In the genomic region with DNA sequence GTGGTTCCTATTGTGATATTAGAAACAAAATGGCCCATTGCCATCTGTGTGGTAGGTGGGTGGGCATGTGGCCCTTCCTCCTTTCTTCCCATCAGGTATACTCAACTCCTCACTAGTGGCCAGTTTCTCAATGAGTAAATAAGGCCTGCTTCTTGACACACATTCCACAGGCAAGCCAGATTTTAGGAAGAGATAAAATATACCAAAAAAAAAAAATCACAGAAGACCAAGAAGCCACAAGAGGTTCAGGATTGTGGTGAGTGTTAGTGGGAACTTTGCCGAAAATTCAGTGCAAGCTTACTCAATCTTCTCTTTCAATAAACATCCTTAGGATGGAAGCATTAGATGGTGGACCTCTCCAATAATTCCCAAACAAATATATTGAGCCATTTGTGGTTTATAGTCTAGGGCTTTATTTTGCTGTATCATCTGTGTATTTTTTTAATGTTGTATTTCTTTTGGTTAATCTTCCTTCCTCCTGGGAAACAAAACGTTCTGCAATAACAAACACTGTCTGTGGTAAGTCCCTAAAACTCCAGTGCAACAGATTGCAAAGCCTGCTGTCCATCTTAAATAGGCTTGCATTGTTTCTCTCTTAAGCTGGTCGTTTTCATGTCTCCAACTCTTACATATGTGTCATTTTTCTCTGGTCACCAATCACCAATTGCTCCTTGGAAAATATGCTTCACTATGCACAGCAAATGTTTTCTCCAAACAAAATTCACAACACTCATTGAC, we compare ENCODE assay signal across 24 cellular contexts.
A peak's percentile ranks its signal among the peaks of the same experiment; 100 is the strongest.
DNase-seq lines count a peak whose midpoint lies in the region; ATAC-seq and TF ChIP-seq lines count a peak whose summit lies in the region.
"Had no signal": no experiment of that assay in that cellular context is flagged by ENCODE, and none has a peak within 500 bp of the region (broad histone marks: within the 10 kb centered on the region; RNA-seq: fewer than 3 reads in every experiment).

No MANE protein-coding gene starts in this region.

- H3K4me1 ChIP-seq in lower lobe of right lung (peaks cover 8% of the 10 kb centered on the region), BE2C (no peaks in the 10 kb centered on the region)
- H3K4me1 ChIP-seq: parathyroid adenoma had no signal

- ATAC-seq in GM19468 (IDR thresholded peaks at IDR 0.05; ENCODE audit: extremely low read depth, unreplicated experiment) (peak; percentile 39), lower lobe of right lung (peak; percentile 57 to 77)
- no peak for ATAC-seq in activated CD4-positive, CD25-positive, alpha-beta regulatory T cell treated with anti-CD3 and anti-CD28 coated beads, Interleukin-2, amount 50 U/mL, for 24 hours
- ATAC-seq: activated naive CD8-positive, alpha-beta T cell treated with anti-CD3 and anti-CD28 coated beads, Interleukin-2, amount 50 U/mL, for 24 hours; K562 had no signal

- TF ChIP-seq CTCF in astrocyte of the spinal cord (IDR thresholded peaks at IDR 0.05; ENCODE audit: low read depth, low read length) (no peak), lower lobe of right lung (IDR thresholded peaks at IDR 0.05) (no peak), BE2C (IDR thresholded peaks at IDR 0.05; ENCODE audit: low read depth, low read length) (no peak)

- H3K27ac ChIP-seq in lower lobe of right lung: no peak overlapping the region
- H3K27ac ChIP-seq: cardiac muscle cell, parathyroid adenoma, VCaP had no signal

- intact Hi-C loops in lower lobe of right lung (cut with DNase I): no loop called here

- H3K27me3 ChIP-seq in lower lobe of right lung (ENCODE audit: low read depth) (no peaks in the 10 kb centered on the region), BE2C (no peaks in the 10 kb centered on the region)
- H3K27me3 ChIP-seq: cardiac muscle cell had no signal

- H3K9me3 ChIP-seq in lower lobe of right lung (no peaks in the 10 kb centered on the region), BE2C (no peaks in the 10 kb centered on the region)

- in situ Hi-C loops in astrocyte of the spinal cord (cut with HindIII; ENCODE audit: low sequenced_read_pairs): no loop called here

- H3K4me3 ChIP-seq in astrocyte of the spinal cord (ENCODE audit: low read depth, low read length): no peak overlapping the region
- no peak overlapping the region for H3K4me3 ChIP-seq in lower lobe of right lung
- no peak overlapping the region for H3K4me3 ChIP-seq in BE2C (ENCODE audit: low read depth, low read length)
- H3K4me3 ChIP-seq: cardiac muscle cell, K562 had no signal

- no peaks in the 10 kb centered on the region for H3K36me3 ChIP-seq in lower lobe of right lung
- no peaks in the 10 kb centered on the region for H3K36me3 ChIP-seq in BE2C
- H3K36me3 ChIP-seq: cardiac muscle cell had no signal

- peak; percentile 42 for DNase-seq in AG20443 (ENCODE audit: low spot score)
- DNase-seq in astrocyte of the spinal cord (ENCODE audit: low read depth, low spot score): peak; percentile 28
- DNase-seq in lower lobe of right lung: no peak
- no peak for DNase-seq in NCI-H510A (lab: John Stamatoyannopoulos, UW)
- DNase-seq in activated CD8-positive, alpha-beta memory T cell treated with anti-CD3 and anti-CD28 coated beads, Interleukin-2, amount 50 U/mL, for 4 hours: no peak
- DNase-seq in BE2C: no peak
- DNase-seq: activated CD4-positive, alpha-beta memory T cell treated with anti-CD3 and anti-CD28 coated beads for 36 hours; activated naive CD8-positive, alpha-beta T cell treated with anti-CD3 and anti-CD28 coated beads, Interleukin-2, amount 50 U/mL, for 24 hours; activated T-cell treated with anti-CD3 and anti-CD28 coated beads, Interleukin-2, amount 50 U/mL, for 48 hours; C1 segment of cervical spinal cord; DMS153; erythroblast; H9; naive B cell; NCI-H1092 treated with DMSO at 0.1 percent for 48 hours; NCI-H526; SHP77 treated with DMSO at 0.1 percent for 48 hours; stimulated activated CD4-positive, alpha-beta T cell treated with anti-CD3 and anti-CD28 coated beads, Interleukin-4, amount 100 ng/mL, for 1 hour had no signal

Comparison
In these comparisons a context has a peak if more than half of its experiments do, and no peak if none do; other contexts are left out.
1. DNase-seq: peak in AG20443 (single experiment) and astrocyte of the spinal cord (single experiment); none in lower lobe of right lung (single experiment), NCI-H510A (single experiment), activated CD8-positive, alpha-beta memory T cell treated with anti-CD3 and anti-CD28 coated beads, Interleukin-2, amount 50 U/mL, for 4 hours (single experiment) and BE2C (single experiment).
2. ATAC-seq: peak in GM19468 (single experiment) and lower lobe of right lung (2 of 2); none in activated CD4-positive, CD25-positive, alpha-beta regulatory T cell treated with anti-CD3 and anti-CD28 coated beads, Interleukin-2, amount 50 U/mL, for 24 hours (0 of 2).